In the genomic region with DNA sequence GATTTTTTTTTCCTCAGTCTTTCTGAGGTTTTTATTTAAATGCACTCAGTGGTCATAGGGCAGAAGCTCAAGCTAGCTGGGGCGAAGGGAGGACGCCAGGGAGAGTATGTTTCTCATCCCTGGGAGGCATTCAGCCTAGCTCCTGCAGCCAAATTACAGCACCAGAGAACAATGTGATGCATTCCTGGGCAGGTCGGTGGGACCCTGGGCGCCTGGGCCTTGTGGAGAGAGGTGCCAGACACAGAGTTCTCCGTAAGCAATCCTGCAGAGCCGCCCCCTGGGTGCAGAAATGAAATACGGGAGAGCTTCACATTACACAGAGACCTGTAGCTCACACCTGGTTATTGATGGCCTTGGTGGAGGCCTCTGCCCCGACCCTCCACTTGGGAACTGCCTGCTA, we compare ENCODE assay signal across 14 cellular contexts. TPM values are rescaled to one million over a fixed set of nuclear protein-coding genes. Genes with fewer than 3 reads are reported as not detected.
DNase-seq lines count a peak whose midpoint lies in the region; ATAC-seq and TF ChIP-seq lines count a peak whose summit lies in the region.
"Had no signal": no experiment of that assay in that cellular context is flagged by ENCODE, and none has a peak within 500 bp of the region (broad histone marks: within the 10 kb centered on the region; RNA-seq: fewer than 3 reads in every experiment).

No MANE protein-coding gene starts in this region.

- WGBS in right lobe of liver (ENCODE audit: insufficient coverage, low coverage, low lambda C conversion rate, missing lambda C conversion rate) = 72% methylated on average over 4 of the region's 8 CpGs

- H3K79me2 ChIP-seq in osteoblast (ENCODE audit: insufficient read depth, low read length) = no peaks in the 10 kb centered on the region

- ATAC-seq in GM18517 (IDR thresholded peaks at IDR 0.05; ENCODE audit: unreplicated experiment) = no peak
- no peak for ATAC-seq in right lobe of liver
- ATAC-seq in GM18498 (IDR thresholded peaks at IDR 0.05; ENCODE audit: unreplicated experiment) = no peak

- H3K9me3 ChIP-seq in SJSA1 (replicated peaks) = no peaks in the 10 kb centered on the region
- no peaks in the 10 kb centered on the region for H3K9me3 ChIP-seq in osteoblast (ENCODE audit: low read depth, low read length)
- no peaks in the 10 kb centered on the region for H3K9me3 ChIP-seq in right lobe of liver
- H3K9me3 ChIP-seq: neutrophil, tibial nerve had no signal

- H3K36me3 ChIP-seq in SJSA1 = peaks cover 39% of the 10 kb centered on the region
- H3K36me3 ChIP-seq in osteoblast (ENCODE audit: insufficient read depth, low read length) = peaks cover 4% of the 10 kb centered on the region
- H3K36me3 ChIP-seq in right lobe of liver = no peaks in the 10 kb centered on the region

- no peak overlapping the region for H2AFZ ChIP-seq in osteoblast (ENCODE audit: low read length)

- H3K27ac ChIP-seq in SJSA1 (peak overlapping the region; percentile 81), osteoblast (ENCODE audit: low read depth, low read length) (peak overlapping the region; percentile 29), right lobe of liver (no peak overlapping the region)
- H3K27ac ChIP-seq: neutrophil, tibial nerve had no signal

- TF ChIP-seq POLR2A in right lobe of liver (IDR thresholded peaks at IDR 0.05) = no peak

- H3K4me3 ChIP-seq in SJSA1 (no peak overlapping the region), osteoblast (ENCODE audit: insufficient read depth, low read length) (no peak overlapping the region), right lobe of liver (no peak overlapping the region)
- H3K4me3 ChIP-seq: tibial nerve had no signal

- H3K4me1 ChIP-seq in SJSA1 (replicated peaks) (peaks cover 76% of the 10 kb centered on the region), osteoblast (ENCODE audit: insufficient read depth, low read length) (peaks cover 68% of the 10 kb centered on the region), right lobe of liver (no peaks in the 10 kb centered on the region)

- TF ChIP-seq CTCF in osteoblast (IDR thresholded peaks at IDR 0.05; ENCODE audit: extremely low read depth, low read depth, low read length) (no peak), right lobe of liver (IDR thresholded peaks at IDR 0.05) (no peak)

- intact Hi-C loops in right lobe of liver (cut with DNase I) = no loop called here

- H3K27me3 ChIP-seq in SJSA1 (replicated peaks) (no peaks in the 10 kb centered on the region), osteoblast (ENCODE audit: insufficient read depth, low read length) (no peaks in the 10 kb centered on the region), right lobe of liver (no peaks in the 10 kb centered on the region)
- H3K27me3 ChIP-seq: neutrophil, tibial nerve had no signal

- H3K4me2 ChIP-seq in osteoblast (ENCODE audit: insufficient read depth, low read length) = peak overlapping the region; percentile 26

- DNase-seq in EH (ENCODE audit: low read depth) (peak; percentile 87), SJSA1 (ENCODE audit: low read depth in 1 of 2, low spot score in 2 of 2) (peak; percentile 88), glomerular visceral epithelial cell (ENCODE audit: extremely low spot score) (peak; percentile 94), osteoblast (ENCODE audit: insufficient read length, low spot score, missing footprints) (no peak), right lobe of liver (no peak)
- DNase-seq in activated effector memory CD4-positive, alpha-beta T cell treated with anti-CD3 and anti-CD28 coated beads, Interleukin-2, amount 50 U/mL, for 16 hours = no peak
- DNase-seq: activated CD4-positive, alpha-beta T cell treated with anti-CD3 and anti-CD28 coated beads for 1 hour; activated T-cell treated with anti-CD3 and anti-CD28 coated beads, Interleukin-2, amount 50 U/mL, for 1 hour; amniotic stem cell; effector memory CD4-positive, alpha-beta T cell had no signal

- no peaks in the 10 kb centered on the region for H4K20me1 ChIP-seq in osteoblast (ENCODE audit: insufficient read depth, low read length)

RNA-seq across cellular contexts. Expression of gene WNT2B, which starts 15.5 kb away (rescaled TPM):
- total RNA-seq in SJSA1 (2014; rRNA removed; shearing (Covaris generic)) = 8.7 and 14.7 TPM in 2 replicates
- total RNA-seq in osteoblast (1.5 and 2.2 TPM in 2 replicates), right lobe of liver (under 1 TPM; 0.20 to 0.68 (median 0.37) TPM)

Comparison
In these comparisons a context has a peak if more than half of its experiments do, and no peak if none do; other contexts are left out.
1. DNase-seq: peak in EH (single experiment), SJSA1 (2 of 2) and glomerular visceral epithelial cell (single experiment); none in osteoblast (single experiment), right lobe of liver (0 of 3) and activated effector memory CD4-positive, alpha-beta T cell treated with anti-CD3 and anti-CD28 coated beads, Interleukin-2, amount 50 U/mL, for 16 hours (single experiment).
2. H3K27ac ChIP-seq: peak in SJSA1 (single experiment) and osteoblast (single experiment); none in right lobe of liver (0 of 3).